Comparison of ENCODE assay signal across 12 cellular contexts in the genomic region with DNA sequence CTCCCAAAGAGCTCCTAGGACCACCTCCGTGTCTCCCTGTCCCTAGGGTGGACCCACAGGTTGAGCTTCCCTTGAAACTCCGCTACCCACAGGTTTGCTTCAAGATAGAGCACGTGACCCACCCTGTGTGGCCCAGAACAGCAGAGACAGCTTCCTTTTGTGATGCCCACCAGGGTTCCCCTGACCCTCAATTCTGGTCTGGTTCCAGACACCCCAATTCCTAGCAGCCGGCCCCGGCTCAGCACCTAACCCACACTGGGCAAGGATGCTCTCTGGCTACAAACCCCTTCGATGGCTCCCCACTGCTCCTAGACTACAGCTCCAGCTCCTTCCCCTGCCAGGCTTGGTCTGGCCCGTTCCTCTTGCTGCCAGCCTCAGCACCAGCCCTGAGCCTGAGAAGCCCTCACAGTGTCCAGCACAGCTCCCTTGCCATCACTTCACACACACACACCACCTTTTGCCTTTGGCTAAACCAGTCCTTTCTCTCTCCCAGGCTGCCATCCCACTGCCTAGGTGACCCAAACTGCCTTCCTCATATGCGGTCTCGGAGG. TPM values are rescaled to one million over a fixed set of nuclear protein-coding genes. Genes with fewer than 3 reads are reported as not detected.
DNase-seq lines count a peak whose midpoint lies in the region; ATAC-seq, FAIRE-seq and TF ChIP-seq lines count a peak whose summit lies in the region.
"Had no signal": no experiment of that assay in that cellular context is flagged by ENCODE, and none has a peak within 500 bp of the region (broad histone marks: within the 10 kb centered on the region; RNA-seq: fewer than 3 reads in every experiment).

No MANE protein-coding gene starts in this region.

- TF ChIP-seq CTCF in AG04450 (IDR thresholded peaks at IDR 0.05; ENCODE audit: low read depth, low read length) (no peak), GM13976 (IDR thresholded peaks at IDR 0.05; ENCODE audit: borderline replicate concordance, control extremely low read depth, extremely low read depth, insufficient read depth, missing control alignments) (no peak), kidney (IDR thresholded peaks at IDR 0.05; ENCODE audit: borderline replicate concordance, extremely low read depth, insufficient read depth) (no peak)

- intact Hi-C loops in kidney (cut with DNase I) = loop anchor here (5.0 kb wide), 1 partner anchor 130 kb away; no protein-coding TSS in a partner anchor

- CTCF ChIA-PET in AG04450 (lab: Charles Lee) = interaction anchor here (0.6 to 5.1 kb wide), 22 partner anchors 8 to 849 kb away, joined by 3 to 64 read pairs (median 8); a partner anchor contains a TSS
- CTCF ChIA-PET in activated CD8-positive, alpha-beta T cell treated with anti-CD3 and anti-CD28 coated beads, Interleukin-2, amount 10 ng/mL, durations not matched to agents 7 days and 5 days (lab: Charles Lee) = interaction anchor here (0.9 to 4.8 kb wide), 22 partner anchors 9 to 725 kb away, joined by 3 to 48 read pairs (median 5); no protein-coding TSS in a partner anchor

- no peak for DNase-seq in AG04450 (ENCODE audit: low read depth, low spot score)
- peak; percentile 12 for DNase-seq in GM13976 (ENCODE audit: low spot score)
- no peak for DNase-seq in activated CD8-positive, alpha-beta T cell treated with anti-CD3 and anti-CD28 coated beads, Interleukin-2, amount 10 ng/mL, durations not matched to agents 7 days and 5 days
- DNase-seq in kidney = peak; percentile 43
- DNase-seq in NCI-H2029 treated with DMSO at 0.1 percent for 48 hours (lab: John Stamatoyannopoulos, UW) = no peak
- no peak for DNase-seq in NCI-H774 (lab: John Stamatoyannopoulos, UW)
- DNase-seq: SHP77 treated with DMSO at 0.1 percent for 48 hours had no signal

- POLR2A ChIA-PET in AG04450 (lab: Yijun Ruan, JAX) = no interaction called here
- POLR2A ChIA-PET in activated CD8-positive, alpha-beta T cell treated with anti-CD3 and anti-CD28 coated beads, Interleukin-2, amount 10 ng/mL, durations not matched to agents 7 days and 5 days (lab: Charles Lee) = no interaction called here

- H3K27me3 Mint-ChIP-seq in activated CD8-positive, alpha-beta T cell treated with anti-CD3 and anti-CD28 coated beads, Interleukin-2, amount 10 ng/mL, durations not matched to agents 7 days and 5 days (ENCODE audit: low read depth) = peaks cover 12% of the 10 kb centered on the region

- H3K4me3 ChIP-seq in AG04450 (ENCODE audit: low read depth, low read length) (peak overlapping the region; percentile 20), kidney (ENCODE audit: low read length in 2 of 2) (no peak overlapping the region)
- H3K4me3 ChIP-seq: hepatocyte had no signal

- H3K36me3 Mint-ChIP-seq in activated CD8-positive, alpha-beta T cell treated with anti-CD3 and anti-CD28 coated beads, Interleukin-2, amount 10 ng/mL, durations not matched to agents 7 days and 5 days (ENCODE audit: low read depth) = no peaks in the 10 kb centered on the region

- no peak overlapping the region for H3K9ac ChIP-seq in kidney (ENCODE audit: low read length in 2 of 2)

- ATAC-seq in activated CD8-positive, alpha-beta T cell treated with anti-CD3 and anti-CD28 coated beads, Interleukin-2, amount 10 ng/mL, durations not matched to agents 7 days and 5 days = no peak
- no peak for ATAC-seq in HG03469 (IDR thresholded peaks at IDR 0.05; ENCODE audit: unreplicated experiment)
- ATAC-seq in HG03108 (IDR thresholded peaks at IDR 0.05; ENCODE audit: unreplicated experiment) = no peak

- FAIRE-seq in kidney (lab: Jason Lieb, UNC) = no peak

- H3K27ac Mint-ChIP-seq in activated CD8-positive, alpha-beta T cell treated with anti-CD3 and anti-CD28 coated beads, Interleukin-2, amount 10 ng/mL, durations not matched to agents 7 days and 5 days = no peak overlapping the region

- H3K4me3 Mint-ChIP-seq in activated CD8-positive, alpha-beta T cell treated with anti-CD3 and anti-CD28 coated beads, Interleukin-2, amount 10 ng/mL, durations not matched to agents 7 days and 5 days = peak overlapping the region; percentile 73

- H3K27ac ChIP-seq in AG04450 (ENCODE audit: low read depth, low read length) (no peak overlapping the region), kidney (ENCODE audit: low read depth in 2 of 2, low read length in 2 of 2) (no peak overlapping the region)
- H3K27ac ChIP-seq: hepatocyte, tibial nerve had no signal

- H3K4me1 Mint-ChIP-seq in activated CD8-positive, alpha-beta T cell treated with anti-CD3 and anti-CD28 coated beads, Interleukin-2, amount 10 ng/mL, durations not matched to agents 7 days and 5 days (ENCODE audit: low read depth) = peaks cover 9% of the 10 kb centered on the region

- no peaks in the 10 kb centered on the region for H3K9me3 Mint-ChIP-seq in activated CD8-positive, alpha-beta T cell treated with anti-CD3 and anti-CD28 coated beads, Interleukin-2, amount 10 ng/mL, durations not matched to agents 7 days and 5 days (ENCODE audit: insufficient read depth)

- in situ Hi-C loops in GM13976 (cut with MboI; ENCODE audit: low sequenced_read_pairs, unreplicated experiment) = loop anchor here (10.0 to 25.0 kb wide), 2 partner anchors 123 to 705 kb away; no protein-coding TSS in a partner anchor

- peaks cover 0 to 3% of the 10 kb centered on the region in 2 donors for H3K4me1 ChIP-seq in kidney (ENCODE audit: control insufficient read depth in 1 of 2, insufficient read depth in 1 of 2, low read depth in 1 of 2, low read length in 2 of 2)
- H3K4me1 ChIP-seq: tibial nerve had no signal

- H3K27me3 ChIP-seq in AG04450 (ENCODE audit: control insufficient read depth, insufficient read depth, low read length) = peaks cover 11% of the 10 kb centered on the region
- H3K27me3 ChIP-seq: hepatocyte had no signal

- H3K9me3 ChIP-seq in AG04450 (ENCODE audit: control insufficient read depth, insufficient read depth, low read length) (no peaks in the 10 kb centered on the region; the same call in 1 of the 2 replicates), kidney (ENCODE audit: control insufficient read depth in 1 of 2, low read length in 2 of 2) (no peaks in the 10 kb centered on the region)
- H3K9me3 ChIP-seq: tibial nerve had no signal

- no peaks in the 10 kb centered on the region for H3K36me3 ChIP-seq in kidney (ENCODE audit: control insufficient read depth in 1 of 2, insufficient read depth in 2 of 2, low read length in 2 of 2)
- H3K36me3 ChIP-seq: tibial nerve had no signal

RNA-seq across cellular contexts. Expression of a gene that starts 6.3 kb away (rescaled TPM):
- polyA plus RNA-seq in AG04450 (2011; rRNA removed) (0.17 TPM in 1 of 2 replicates, not detected in the other), kidney (ENCODE audit: insufficient read depth, low read depth, low replicate concordance) (5.5 TPM)
- not detected in 2 replicates for polyA minus RNA-seq in AG04450 (2011; rRNA and poly(A)+ RNA removed)
- total RNA-seq in activated CD8-positive, alpha-beta T cell treated with anti-CD3 and anti-CD28 coated beads, Interleukin-2, amount 10 ng/mL, durations not matched to agents 7 days and 5 days = under 1 TPM; 0.16 to 0.58 TPM
- 1.5 TPM for total RNA-seq in kidney
- total RNA-seq: dermis blood vessel endothelial cell had no signal

RNA-seq across cellular contexts. Expression of a gene that starts 20.4 kb away (rescaled TPM):
- not detected in 2 replicates for polyA plus RNA-seq in AG04450 (2011; rRNA removed)
- not detected in 2 replicates for polyA minus RNA-seq in AG04450 (2011; rRNA and poly(A)+ RNA removed)
- total RNA-seq in activated CD8-positive, alpha-beta T cell treated with anti-CD3 and anti-CD28 coated beads, Interleukin-2, amount 10 ng/mL, durations not matched to agents 7 days and 5 days = not detected
- 4.7 TPM for total RNA-seq in kidney
- polyA plus RNA-seq in kidney (ENCODE audit: insufficient read depth, low read depth, low replicate concordance) = 81.4 TPM
- total RNA-seq: tibial nerve had no signal

RNA-seq across cellular contexts. Expression of a gene that starts 20.4 kb away (rescaled TPM):
- polyA plus RNA-seq in AG04450 (2011; rRNA removed) (6.9 and 12.3 TPM in 2 replicates), kidney (ENCODE audit: insufficient read depth, low read depth, low replicate concordance) (79.7 TPM)
- polyA minus RNA-seq in AG04450 (2011; rRNA and poly(A)+ RNA removed) = 18.4 and 30.5 TPM in 2 replicates
- total RNA-seq in activated CD8-positive, alpha-beta T cell treated with anti-CD3 and anti-CD28 coated beads, Interleukin-2, amount 10 ng/mL, durations not matched to agents 7 days and 5 days = 1 to 10 TPM in 1 of 2 experiments, under 1 TPM in 1; 0.82 to 1.3 TPM
- 110 TPM for total RNA-seq in kidney

RNA-seq across cellular contexts. Expression of a gene that starts 56.8 kb away (rescaled TPM):
- polyA plus RNA-seq in AG04450 (2011; rRNA removed) (108 and 114 TPM in 2 replicates), kidney (ENCODE audit: insufficient read depth, low read depth, low replicate concordance) (246 TPM)
- 69.0 and 80.9 TPM in 2 replicates for polyA minus RNA-seq in AG04450 (2011; rRNA and poly(A)+ RNA removed)
- 100 to 1,000 TPM; 155 to 158 TPM for total RNA-seq in activated CD8-positive, alpha-beta T cell treated with anti-CD3 and anti-CD28 coated beads, Interleukin-2, amount 10 ng/mL, durations not matched to agents 7 days and 5 days
- total RNA-seq in kidney = 218 TPM

RNA-seq across cellular contexts. Expression of a gene that starts 57.3 kb away (rescaled TPM):
- 4.2 and 5.8 TPM in 2 replicates for polyA plus RNA-seq in AG04450 (2011; rRNA removed)
- 7.6 and 9.1 TPM in 2 replicates for polyA minus RNA-seq in AG04450 (2011; rRNA and poly(A)+ RNA removed)
- 10 to 100 TPM; 14.6 to 15.9 TPM for total RNA-seq in activated CD8-positive, alpha-beta T cell treated with anti-CD3 and anti-CD28 coated beads, Interleukin-2, amount 10 ng/mL, durations not matched to agents 7 days and 5 days
- total RNA-seq in kidney = 13.7 TPM
- 5.2 TPM for polyA plus RNA-seq in kidney (ENCODE audit: insufficient read depth, low read depth, low replicate concordance)

Comparison
In these comparisons a context has a peak if more than half of its experiments do, and no peak if none do; other contexts are left out.
1. DNase-seq: peak in GM13976 (single experiment) and kidney (single experiment); none in AG04450 (single experiment), activated CD8-positive, alpha-beta T cell treated with anti-CD3 and anti-CD28 coated beads, Interleukin-2, amount 10 ng/mL, durations not matched to agents 7 days and 5 days (single experiment), NCI-H2029 treated with DMSO at 0.1 percent for 48 hours (single experiment) and NCI-H774 (single experiment).
2. RNA of a gene that starts 20.4 kb away (total RNA-seq): 110 TPM in kidney (single experiment); 0.82 to 1.3 TPM in activated CD8-positive, alpha-beta T cell treated with anti-CD3 and anti-CD28 coated beads, Interleukin-2, amount 10 ng/mL, durations not matched to agents 7 days and 5 days; every median in the first group is over 10 times any median in the second.